In the genomic region with DNA sequence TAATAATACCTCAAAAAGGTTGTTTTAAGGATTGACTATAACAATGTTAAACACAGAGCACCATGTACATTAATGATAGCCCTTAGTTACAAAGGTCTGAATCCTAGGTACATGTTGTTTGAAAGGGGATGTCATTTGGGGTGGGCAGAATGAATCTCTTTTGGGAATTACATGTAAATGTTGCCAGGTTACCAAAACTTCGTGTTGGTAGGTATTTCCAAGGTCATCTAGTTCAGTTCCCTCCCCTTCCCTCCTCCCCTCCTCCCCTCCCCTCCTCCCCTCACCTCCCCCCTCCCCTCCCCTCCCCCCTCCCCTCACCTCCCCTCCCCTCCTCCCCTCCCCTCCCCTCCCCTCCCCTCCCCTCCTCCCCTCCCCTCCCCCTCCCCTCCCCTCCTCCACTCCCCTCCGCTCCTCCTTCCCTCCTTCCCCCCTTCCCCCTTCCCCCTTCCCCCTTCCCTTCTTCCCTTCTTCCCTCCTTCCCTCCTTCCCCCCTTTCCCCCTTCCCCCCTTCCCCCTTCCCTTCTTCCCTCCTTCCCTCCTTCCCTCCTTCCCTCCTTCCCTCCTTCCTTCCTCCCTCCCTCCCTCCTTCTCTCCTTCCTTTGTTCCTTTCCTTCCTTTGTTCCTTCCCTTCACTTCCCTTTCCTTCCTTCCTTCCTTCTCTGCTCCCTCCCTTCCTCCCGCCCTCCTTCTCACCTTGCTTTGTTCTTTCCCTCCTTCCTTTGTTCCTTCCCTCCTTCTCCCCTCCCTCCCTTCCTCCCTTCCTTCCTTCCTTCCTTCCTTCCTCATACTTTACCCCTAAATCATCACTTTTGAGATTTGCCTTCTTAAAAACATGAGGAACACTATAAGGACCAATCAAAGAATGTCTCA, we compare ENCODE assay signal across 1 cellular context.
TF ChIP-seq lines count a peak whose summit lies in the region.

No MANE protein-coding gene starts in this region.

TF ChIP-seq in HepG2, 621 proteins besides CTCF, POLR2A, EP300 and RAD21:
- TF ChIP-seq POGZ (CRISPR knock-in tag; IDR thresholded peaks at IDR 0.05), result no peak
- peak; percentile 85 for TF ChIP-seq PCBP1 (IDR thresholded peaks at IDR 0.05; ENCODE audit: borderline replicate concordance, low read depth, low read length)
- peak; percentile 56 for TF ChIP-seq PCBP2 (optimal IDR thresholded peaks at IDR 0.05; ENCODE audit: low read depth, low read length, poor library complexity, severe bottlenecking)
- no peak for TF ChIP-seq ZNF570 (CRISPR knock-in tag; IDR thresholded peaks at IDR 0.05; ENCODE audit: borderline replicate concordance)
- TF ChIP-seq MZF1 (CRISPR knock-in tag; IDR thresholded peaks at IDR 0.05; ENCODE audit: borderline replicate concordance), result no peak
- peak; percentile 97 for TF ChIP-seq HNRNPK (IDR thresholded peaks at IDR 0.05; ENCODE audit: low read depth, low read length, poor library complexity, severe bottlenecking)
- TF ChIP-seq RARA (CRISPR knock-in tag; IDR thresholded peaks at IDR 0.05), result no peak
